1 cellular context compared by ENCODE assay signal in the genomic region with DNA sequence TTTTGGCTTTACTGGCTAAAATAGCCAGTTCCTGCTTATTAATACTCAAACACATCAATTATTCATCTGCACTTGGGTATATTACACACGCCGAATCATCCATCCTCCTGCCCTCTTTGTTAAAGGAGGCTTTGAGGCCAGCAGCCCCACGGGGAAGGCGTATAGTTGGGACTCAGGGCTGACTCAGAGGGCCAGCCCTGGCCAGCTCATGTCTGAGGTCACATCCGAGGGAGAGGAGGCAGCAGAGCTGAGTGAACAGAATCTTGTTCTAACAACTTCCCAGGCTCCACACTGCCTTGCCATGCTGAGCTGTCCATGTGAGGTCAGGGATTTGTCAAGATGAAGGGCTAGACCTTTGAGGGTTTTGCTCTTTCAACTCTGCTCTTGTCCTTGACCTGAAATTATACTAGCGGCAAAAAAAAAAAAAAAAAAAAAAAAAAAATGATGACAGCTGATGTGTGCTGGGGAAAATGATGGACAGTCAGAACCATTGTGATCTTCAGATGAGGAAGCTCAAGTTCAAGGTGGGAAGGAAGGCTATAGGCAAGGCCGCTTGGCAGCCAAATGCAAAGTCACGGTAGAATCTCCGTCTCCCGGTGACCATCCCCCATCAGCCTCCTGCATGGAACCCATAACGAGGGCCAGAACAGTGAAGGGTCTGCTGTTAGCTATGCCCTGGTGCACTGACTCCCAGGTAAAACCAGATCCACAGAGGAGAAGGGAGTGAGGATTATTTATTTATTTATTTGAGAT.
A peak's percentile ranks its signal among the peaks of the same experiment; 100 is the strongest.
TF ChIP-seq lines count a peak whose summit lies in the region.

No MANE protein-coding gene starts in this region.

TF ChIP-seq in K562, 482 proteins besides CTCF, POLR2A, EP300 and RAD21 (continues in another document):
- TF ChIP-seq MGA (IDR thresholded peaks at IDR 0.05), result peak; percentile 20; the same call in 1 of the 2 replicates
- TF ChIP-seq SMAD2 (IDR thresholded peaks at IDR 0.05; ENCODE audit: low read depth, low read length), result no peak
- peak; percentile 20 for TF ChIP-seq TAF1 (IDR thresholded peaks at IDR 0.05; ENCODE audit: control insufficient read depth, extremely low read depth, insufficient read depth, low read length, severe bottlenecking)
- TF ChIP-seq UBTF (IDR thresholded peaks at IDR 0.05; ENCODE audit: borderline replicate concordance in 1 of 2, low read depth in 2 of 2, low read length in 2 of 2), result 0 out of 4 replicates have a peak, but pooled peaks of 1 of the 2 experiments have one; percentile 48
- TF ChIP-seq ZHX1 (conservative IDR thresholded peaks at IDR 0.05; ENCODE audit: low read length), result no peak
- 0 out of 2 replicates have a peak, but pooled peaks have one; percentile 9 for TF ChIP-seq ARID1B (IDR thresholded peaks at IDR 0.05)
- no peak for TF ChIP-seq BRD4 (IDR thresholded peaks at IDR 0.05)
- TF ChIP-seq ZNF76 (CRISPR knock-in tag; IDR thresholded peaks at IDR 0.05; ENCODE audit: borderline replicate concordance), result no peak
- no peak for TF ChIP-seq MEF2D (tag; conservative IDR thresholded peaks at IDR 0.05; ENCODE audit: low read depth)
- TF ChIP-seq MEIS2 (IDR thresholded peaks at IDR 0.05; ENCODE audit: partially characterized antibody), result peak; percentile 3
- TF ChIP-seq, protein P1, sequence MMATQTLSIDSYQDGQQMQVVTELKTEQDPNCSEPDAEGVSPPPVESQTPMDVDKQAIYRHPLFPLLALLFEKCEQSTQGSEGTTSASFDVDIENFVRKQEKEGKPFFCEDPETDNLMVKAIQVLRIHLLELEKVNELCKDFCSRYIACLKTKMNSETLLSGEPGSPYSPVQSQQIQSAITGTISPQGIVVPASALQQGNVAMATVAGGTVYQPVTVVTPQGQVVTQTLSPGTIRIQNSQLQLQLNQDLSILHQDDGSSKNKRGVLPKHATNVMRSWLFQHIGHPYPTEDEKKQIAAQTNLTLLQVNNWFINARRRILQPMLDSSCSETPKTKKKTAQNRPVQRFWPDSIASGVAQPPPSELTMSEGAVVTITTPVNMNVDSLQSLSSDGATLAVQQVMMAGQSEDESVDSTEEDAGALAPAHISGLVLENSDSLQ (IDR thresholded peaks at IDR 0.05), result peak; percentile 83
- no peak for TF ChIP-seq GTF2E2 (tag; IDR thresholded peaks at IDR 0.05)
- no peak for TF ChIP-seq ZNF197 (CRISPR knock-in tag; IDR thresholded peaks at IDR 0.05; ENCODE audit: low read depth)
- peak in 1 of 2 experiments; percentile 8 for TF ChIP-seq E2F6 (IDR thresholded peaks at IDR 0.05; ENCODE audit: borderline replicate concordance in 1 of 2, extremely low read depth in 1 of 2, insufficient read depth in 1 of 2, insufficient read length in 1 of 2, low read depth in 1 of 2, low read length in 1 of 2, poor library complexity in 1 of 2, severe bottlenecking in 1 of 2)
- no peak for TF ChIP-seq POLR2AphosphoS2 (IDR thresholded peaks at IDR 0.05; ENCODE audit: low read length)
- TF ChIP-seq GATA2 (CRISPR knock-in tag; IDR thresholded peaks at IDR 0.05), result no peak
- TF ChIP-seq ZNF384 (IDR thresholded peaks at IDR 0.05; ENCODE audit: low read depth, low read length), result 0 out of 2 replicates have a peak, but pooled peaks have one; percentile 35
- peak; percentile 52; the same call in 1 of the 2 replicates for TF ChIP-seq NFE2 (IDR thresholded peaks at IDR 0.05; ENCODE audit: low read depth)
- TF ChIP-seq CREM (IDR thresholded peaks at IDR 0.05; ENCODE audit: low read depth), result peak; percentile 53
- TF ChIP-seq GABPA (tag; conservative IDR thresholded peaks at IDR 0.05; ENCODE audit: low read depth), result peak; percentile 41; the same call in 1 of the 2 replicates
- TF ChIP-seq MAFG (tag; conservative IDR thresholded peaks at IDR 0.05), result peak; percentile 55
- no peak for TF ChIP-seq MITF (IDR thresholded peaks at IDR 0.05)
- TF ChIP-seq ZC3H8 (IDR thresholded peaks at IDR 0.05), result no peak
- no peak for TF ChIP-seq NR2C2 (CRISPR knock-in tag; IDR thresholded peaks at IDR 0.05)
- 0 out of 2 replicates have a peak, but pooled peaks have one; percentile 18 for TF ChIP-seq NR2C2 (tag; IDR thresholded peaks at IDR 0.05)
- peak; percentile 44; the same call in 1 of the 2 replicates for TF ChIP-seq SMARCA4 (IDR thresholded peaks at IDR 0.05)
- TF ChIP-seq DPF2 (IDR thresholded peaks at IDR 0.05), result peak; percentile 55; the same call in 1 of the 2 replicates
- TF ChIP-seq RFX1 (IDR thresholded peaks at IDR 0.05), result peak; percentile 20; the same call in 1 of the 2 replicates
- peak; percentile 80 for TF ChIP-seq FOSL1 (tag; conservative IDR thresholded peaks at IDR 0.05)
